Comparison of ENCODE assay signal across 11 cellular contexts in genomic region chr20:34065260-34065659, GRCh38. TPM values are rescaled to one million over a fixed set of nuclear protein-coding genes. Genes with fewer than 3 reads are reported as not detected.
DNase-seq lines count a peak whose midpoint lies in the region; ATAC-seq and TF ChIP-seq lines count a peak whose summit lies in the region.
"Had no signal": no experiment of that assay in that cellular context is flagged by ENCODE, and none has a peak within 500 bp of the region (broad histone marks: within the 10 kb centered on the region; RNA-seq: fewer than 3 reads in every experiment).

No MANE protein-coding gene starts in this region.

- intact Hi-C loops in A673 (cut with micrococcal nuclease; ENCODE audit: unreplicated experiment) (loop anchor here (5.0 kb wide), 1 partner anchor 273 kb away; no protein-coding TSS in a partner anchor), body of pancreas (cut with DNase I) (no loop called here), left lung (cut with DNase I) (no loop called here)

- H3K27me3 ChIP-seq in A673 (replicated peaks; ENCODE audit: insufficient read depth, low read depth, low read length, poor library complexity) (no peaks in the 10 kb centered on the region), body of pancreas (no peaks in the 10 kb centered on the region), left lung (no peaks in the 10 kb centered on the region)
- H3K27me3 ChIP-seq: BLaER1 treated with 17β-estradiol and CSF1 and Interleukin-3, amounts not matched to agents 10 nM and 100 nM had no signal

- DNase-seq in A673 (ENCODE audit: low spot score) (no peak), body of pancreas (peak in 3 of 4 donors; percentile 40 to 66 (median 44)), left lung (no peak), NCI-H187 treated with DMSO at 0.1 percent for 48 hours (lab: John Stamatoyannopoulos, UW) (no peak), left lobe of liver (ENCODE audit: low spot score) (no peak)
- DNase-seq in stimulated activated naive CD8-positive, alpha-beta T cell treated with anti-CD3 and anti-CD28 coated beads, Interleukin-15, Interleukin-2, amounts not matched to agents 100 U/mL and 50 U/mL, for 24 hours, result no peak
- DNase-seq: Karpas-422, NCI-H524 treated with DMSO at 0.1 percent for 48 hours had no signal

- H3K9me3 ChIP-seq in A673 (ENCODE audit: low read depth, low read length, poor library complexity, severe bottlenecking), result no peaks in the 10 kb centered on the region
- no peaks in the 10 kb centered on the region for H3K9me3 ChIP-seq in HEK293 (ENCODE audit: control insufficient read depth, insufficient read depth, low read depth, low read length)
- no peaks in the 10 kb centered on the region for H3K9me3 ChIP-seq in body of pancreas
- H3K9me3 ChIP-seq in left lung, result no peaks in the 10 kb centered on the region
- H3K9me3 ChIP-seq: BLaER1 treated with 17β-estradiol and CSF1 and Interleukin-3, amounts not matched to agents 10 nM and 100 nM had no signal

- no peak for TF ChIP-seq CTCF in A673 (conservative IDR thresholded peaks at IDR 0.05; ENCODE audit: low read depth, low read length)
- no peak for TF ChIP-seq CTCF in HEK293 (tag by site-specific recombination; IDR thresholded peaks at IDR 0.05)
- no peak for TF ChIP-seq CTCF in body of pancreas (IDR thresholded peaks at IDR 0.05)
- no peak for TF ChIP-seq CTCF in left lung (IDR thresholded peaks at IDR 0.05)

- peaks cover 44% of the 10 kb centered on the region for H3K4me1 ChIP-seq in A673 (ENCODE audit: insufficient read depth, low read length, poor library complexity, severe bottlenecking)
- no peaks in the 10 kb centered on the region for H3K4me1 ChIP-seq in HEK293 (ENCODE audit: control insufficient read depth, insufficient read depth, low read length)
- peaks cover 26% of the 10 kb centered on the region for H3K4me1 ChIP-seq in body of pancreas
- peaks cover 7 to 44% of the 10 kb centered on the region in 2 donors for H3K4me1 ChIP-seq in left lung

- H3K4me3 ChIP-seq in A673 (ENCODE audit: low read depth, low read length, poor library complexity, severe bottlenecking), result no peak overlapping the region
- H3K4me3 ChIP-seq in HEK293 (ENCODE audit: low read depth, low read length), result no peak overlapping the region
- no peak overlapping the region for H3K4me3 ChIP-seq in body of pancreas
- H3K4me3 ChIP-seq in left lung, result no peak overlapping the region
- H3K4me3 ChIP-seq: BLaER1 treated with 17β-estradiol and CSF1 and Interleukin-3, amounts not matched to agents 10 nM and 100 nM had no signal

- H3K27ac ChIP-seq in A673 (ENCODE audit: low read depth, low read length, poor library complexity, severe bottlenecking) (peak overlapping the region; percentile 43), HEK293 (ENCODE audit: extremely low read depth, low read depth, low read length) (no peak overlapping the region), body of pancreas (no peak overlapping the region), left lung (peak overlapping the region in 1 of 2 donors; percentile 18)
- H3K27ac ChIP-seq: BLaER1 treated with 17β-estradiol and CSF1 and Interleukin-3, amounts not matched to agents 10 nM and 100 nM had no signal

- POLR2A ChIA-PET in A673 (lab: Charles Lee; ENCODE audit: low non-redundant PET), result no interaction called here
- POLR2A ChIA-PET in HEK293 (lab: Yijun Ruan, JAX), result interaction anchor here (1.1 kb wide), 1 partner anchor 72 kb away, joined by 4 read pairs; the partner anchor contains the start of gene RALY

- CTCF ChIA-PET in A673 (lab: Charles Lee), result no interaction called here
- CTCF ChIA-PET in HEK293 (lab: Yijun Ruan, JAX), result interaction anchor here (0.6 to 1.6 kb wide), 2 partner anchors 202 to 489 kb away, joined by 3 to 4 read pairs; no protein-coding TSS in a partner anchor

- BruUV-seq in A673 (replicated peaks; lab: Mats Ljungman, UMichigan), result no TSS peak

- no peak for TF ChIP-seq POLR2A in body of pancreas (IDR thresholded peaks at IDR 0.05)

- ATAC-seq in body of pancreas (no peak), left lung (peak; percentile 45), left lobe of liver (no peak), HG02642 (IDR thresholded peaks at IDR 0.05; ENCODE audit: poor library complexity, unreplicated experiment) (no peak)
- no peak for ATAC-seq in stimulated activated naive CD8-positive, alpha-beta T cell treated with anti-CD3 and anti-CD28 coated beads, Interleukin-15, Interleukin-2, amounts not matched to agents 100 U/mL and 50 U/mL, for 24 hours

- H3K36me3 ChIP-seq in A673 (ENCODE audit: insufficient read depth, low read length, poor library complexity, severe bottlenecking), result no peaks in the 10 kb centered on the region
- peaks cover 0 to 9% of the 10 kb centered on the region in 2 experiments; a peak in 1 of 3 replicates for H3K36me3 ChIP-seq in HEK293 (ENCODE audit: control insufficient read depth in 2 of 2, insufficient read depth in 1 of 2, low read length in 2 of 2)
- no peaks in the 10 kb centered on the region for H3K36me3 ChIP-seq in body of pancreas (replicated peaks in 1 of 2; ENCODE audit: insufficient read depth in 1 of 2, low read depth in 2 of 2)
- H3K36me3 ChIP-seq in left lung, result no peaks in the 10 kb centered on the region

- 61 to 62% methylated on average over 2 of the region's 2 CpGs for WGBS in body of pancreas, 2 donors

TF ChIP-seq in HEK293, 187 proteins besides CTCF, POLR2A, EP300 and RAD21:
- TF ChIP-seq SCRT2 (tag by site-specific recombination; IDR thresholded peaks at IDR 0.05) (peak; percentile 88), SCRT1 (tag by site-specific recombination; IDR thresholded peaks at IDR 0.05; ENCODE audit: borderline replicate concordance) (peak; percentile 64; the same call in 1 of the 2 replicates), ZBTB17 (tag by site-specific recombination; IDR thresholded peaks at IDR 0.05) (no peak)

RNA-seq across cellular contexts. Expression of gene EIF2S2, which starts 46.8 kb away (rescaled TPM):
- total RNA-seq in A673 (2021) (130 and 142 TPM in 2 replicates), body of pancreas (10 to 100 TPM; 22.6 to 40.2 TPM), left lung (10 to 100 TPM; 59.0 to 61.6 TPM), left lobe of liver (20.2 TPM)

Comparison
In these comparisons a context has a peak if more than half of its experiments do, and no peak if none do; other contexts are left out.
1. DNase-seq: peak in body of pancreas (3 of 4); none in A673 (single experiment), left lung (0 of 2), NCI-H187 treated with DMSO at 0.1 percent for 48 hours (single experiment), left lobe of liver (single experiment) and stimulated activated naive CD8-positive, alpha-beta T cell treated with anti-CD3 and anti-CD28 coated beads, Interleukin-15, Interleukin-2, amounts not matched to agents 100 U/mL and 50 U/mL, for 24 hours (single experiment).